19 cellular contexts compared by ENCODE assay signal in genomic region chr4:166658585-166658984, GRCh38.
DNase-seq lines count a peak whose midpoint lies in the region; ATAC-seq lines count a peak whose summit lies in the region.
"Had no signal": no experiment of that assay in that cellular context is flagged by ENCODE, and none has a peak within 500 bp of the region (broad histone marks: within the 10 kb centered on the region; RNA-seq: fewer than 3 reads in every experiment).

No MANE protein-coding gene starts in this region.

- intact Hi-C loops in sciatic nerve (cut with DNase I): no loop called here

- ATAC-seq in GM18502 (IDR thresholded peaks at IDR 0.05; ENCODE audit: poor library complexity, unreplicated experiment): peak; percentile 28
- ATAC-seq in GM19395 (IDR thresholded peaks at IDR 0.05; ENCODE audit: unreplicated experiment): peak; percentile 41
- peak; percentile 32 for ATAC-seq in HG02852 (IDR thresholded peaks at IDR 0.05; ENCODE audit: unreplicated experiment)
- ATAC-seq in HG03442 (IDR thresholded peaks at IDR 0.05; ENCODE audit: unreplicated experiment): peak; percentile 26
- ATAC-seq in sciatic nerve: no peak
- no peak for ATAC-seq in HG03139 (IDR thresholded peaks at IDR 0.05; ENCODE audit: unreplicated experiment)
- ATAC-seq: activated T-cell treated with anti-CD3 and anti-CD28 coated beads, Interleukin-2, amount 50 U/mL, for 72 hours; heart left ventricle; SK-N-SH treated with all-trans-retinoic acid at 6 μM for 48 hours had no signal

- no peak for DNase-seq in sciatic nerve (ENCODE audit: low spot score)
- DNase-seq in effector CD4-positive, alpha-beta T cell: no peak
- no peak for DNase-seq in cerebellar cortex (ENCODE audit: low spot score)
- DNase-seq: activated CD4-positive, alpha-beta T cell treated with anti-CD3 and anti-CD28 coated beads for 1 hour; activated CD8-positive, alpha-beta memory T cell treated with anti-CD3 and anti-CD28 coated beads for 24 hours; activated T-cell treated with anti-CD3 and anti-CD28 coated beads, Interleukin-2, amount 50 U/mL, for 72 hours; heart left ventricle; HFFc6; NCI-H2029; NCI-H510A treated with DMSO at 0.1 percent for 48 hours; stimulated activated CD4-positive, alpha-beta T cell treated with anti-CD3 and anti-CD28 coated beads, Interleukin-4, amount 100 ng/mL, for 4 hours; T1000; upper lobe of left lung had no signal

Comparison
In these comparisons a context has a peak if more than half of its experiments do, and no peak if none do; other contexts are left out.
1. ATAC-seq: peak in GM18502 (single experiment), GM19395 (single experiment), HG02852 (single experiment) and HG03442 (single experiment); none in sciatic nerve (single experiment) and HG03139 (single experiment).